Comparison of ENCODE assay signal across 25 cellular contexts in the genomic region with DNA sequence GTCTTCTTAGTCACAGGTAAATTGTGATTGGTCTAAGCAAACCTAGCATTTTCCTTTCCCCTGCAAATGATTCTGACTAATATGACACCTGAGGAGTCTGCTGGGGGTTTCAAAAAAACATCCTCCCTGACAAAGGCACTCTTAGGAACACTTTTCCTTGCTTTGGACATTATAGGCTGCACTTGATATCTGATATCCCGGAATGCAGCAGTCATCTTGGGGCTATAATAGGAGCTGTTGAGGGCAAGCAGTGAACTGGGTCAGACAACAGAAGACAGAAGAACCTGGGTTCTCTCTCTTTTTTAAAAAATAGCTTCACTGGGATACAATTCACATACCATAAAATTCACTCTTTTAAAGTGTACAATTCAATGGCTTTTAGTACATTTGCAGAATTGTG.
"Had no signal": no experiment of that assay in that cellular context is flagged by ENCODE, and none has a peak within 500 bp of the region (broad histone marks: within the 10 kb centered on the region; RNA-seq: fewer than 3 reads in every experiment).

No MANE protein-coding gene starts in this region.

- H3K27me3 ChIP-seq: left lung, neural progenitor cell, neutrophil, right atrium auricular region, spleen, stomach, suprapubic skin, tibial artery, upper lobe of right lung had no signal

- H3K36me3 ChIP-seq: left lung, lower lobe of right lung, neural progenitor cell, neutrophil, right atrium auricular region, spleen, stomach, suprapubic skin, thoracic aorta, tibial artery, upper lobe of right lung had no signal

- ATAC-seq: left cardiac atrium; left lung; lower lobe of right lung; naive thymus-derived CD8-positive, alpha-beta T cell; sciatic nerve; stimulated activated effector memory CD8-positive, alpha-beta T cell treated with anti-CD3 and anti-CD28 coated beads, Interleukin-12 subunit alpha, Interleukin-12 subunit beta, amount 100 ng/mL, for 72 hours; upper lobe of right lung had no signal

- H3K79me2 ChIP-seq: parathyroid adenoma had no signal

- H3K4me1 ChIP-seq: left lung, lower lobe of right lung, neural progenitor cell, parathyroid adenoma, right atrium auricular region, spleen, stomach, suprapubic skin, tibial artery, upper lobe of right lung had no signal

- H3K9ac ChIP-seq: neural progenitor cell, parathyroid adenoma had no signal

- H3K4me3 ChIP-seq: left lung, lower lobe of right lung, neural progenitor cell, right atrium auricular region, spleen, stomach, suprapubic skin, thoracic aorta, tibial artery, upper lobe of right lung had no signal

- H3K4me2 ChIP-seq: neural progenitor cell had no signal

- H2AFZ ChIP-seq: neural progenitor cell, parathyroid adenoma had no signal

- DNase-seq: head of caudate nucleus; hippocampal formation; kidney glomerular epithelial cell; left cardiac atrium; left lung; lower lobe of right lung; mammary epithelial cell; naive thymus-derived CD8-positive, alpha-beta T cell; occipital lobe; small intestine; spleen; stimulated activated CD4-positive, alpha-beta T cell treated with anti-CD3 and anti-CD28 coated beads, Interleukin-4, amount 100 ng/mL, for 24 hours; stimulated activated naive CD4-positive, alpha-beta T cell; stomach; tibial artery; trophoblast cell; upper lobe of right lung had no signal

- H3K27ac ChIP-seq: left lung, lower lobe of right lung, neural progenitor cell, neutrophil, parathyroid adenoma, right atrium auricular region, spleen, stomach, suprapubic skin, thoracic aorta, tibial artery, upper lobe of right lung had no signal

- H3K9me3 ChIP-seq: left lung, lower lobe of right lung, neutrophil, right atrium auricular region, suprapubic skin, thoracic aorta, upper lobe of right lung had no signal
